ENCODE assay signal across 29 cellular contexts in the genomic region with DNA sequence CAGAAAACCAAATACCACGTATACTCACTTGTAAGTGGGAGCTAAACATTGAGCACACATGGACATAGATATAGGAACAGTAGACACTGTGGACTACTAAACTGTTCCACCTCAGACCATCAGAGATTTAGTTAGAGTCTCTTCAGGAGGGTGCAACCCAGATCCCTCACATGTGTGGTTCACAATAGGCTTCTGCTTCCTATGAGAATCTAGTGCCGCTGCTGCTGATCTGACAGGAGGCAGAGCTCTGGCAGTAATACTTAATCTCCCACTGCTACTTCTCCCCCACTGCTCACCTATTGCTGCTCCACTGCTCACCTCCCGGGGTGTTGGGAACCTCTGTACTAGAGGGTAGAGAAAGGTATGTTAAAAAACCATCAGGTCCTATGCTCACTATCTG.
"Had no signal": no experiment of that assay in that cellular context is flagged by ENCODE, and none has a peak within 500 bp of the region (broad histone marks: within the 10 kb centered on the region; RNA-seq: fewer than 3 reads in every experiment).

No MANE protein-coding gene starts in this region.

- H3K27me3 ChIP-seq: ascending aorta, breast epithelium, cardiac muscle cell had no signal

- DNase-seq: activated CD4-positive, alpha-beta memory T cell treated with anti-CD3 and anti-CD28 coated beads, Interleukin-2, amount 10 ng/mL, durations not matched to agents 7 days and 5 days; activated CD4-positive, alpha-beta T cell treated with anti-CD3 and anti-CD28 coated beads for 1 hour; activated CD4-positive, alpha-beta T cell treated with anti-CD3 and anti-CD28 coated beads for 4 hours; activated CD4-positive, alpha-beta T cell treated with anti-CD3 and anti-CD28 coated beads, Interleukin-2, amount 10 ng/mL, durations not matched to agents 7 days and 5 days; activated CD4-positive, alpha-beta T cell treated with anti-CD3 and anti-CD28 coated beads, Interleukin-2, amount 50 U/mL, for 4 hours; activated CD8-positive, alpha-beta memory T cell treated with anti-CD3 and anti-CD28 coated beads, Interleukin-2, amount 50 U/mL, for 48 hours; activated gamma-delta T cell; activated naive CD4-positive, alpha-beta T cell; activated naive CD4-positive, alpha-beta T cell treated with anti-CD3 and anti-CD28 coated beads, Interleukin-2, amount 10 ng/mL, durations not matched to agents 7 days and 5 days; activated naive CD8-positive, alpha-beta T cell treated with anti-CD3 and anti-CD28 coated beads, Interleukin-2, amount 10 ng/mL, durations not matched to agents 7 days and 5 days; activated T-cell treated with anti-CD3 and anti-CD28 coated beads for 4 hours; activated T-cell treated with anti-CD3 and anti-CD28 coated beads, Interleukin-2, amount 50 U/mL, for 24 hours; activated T-cell treated with anti-CD3 and anti-CD28 coated beads, Interleukin-2, amount 50 U/mL, for 72 hours; central memory CD4-positive, alpha-beta T cell; effector memory CD4-positive, alpha-beta T cell; endodermal cell; foreskin fibroblast; head of caudate nucleus; T-helper 2 cell had no signal

- H3K9me3 Mint-ChIP-seq: activated CD4-positive, alpha-beta T cell treated with anti-CD3 and anti-CD28 coated beads, Interleukin-2, amount 10 ng/mL, durations not matched to agents 7 days and 5 days; activated naive CD4-positive, alpha-beta T cell treated with anti-CD3 and anti-CD28 coated beads, Interleukin-2, amount 10 ng/mL, durations not matched to agents 7 days and 5 days; brain had no signal

- H3K4me1 Mint-ChIP-seq: activated CD4-positive, alpha-beta memory T cell treated with anti-CD3 and anti-CD28 coated beads, Interleukin-2, amount 10 ng/mL, durations not matched to agents 7 days and 5 days; activated CD4-positive, alpha-beta T cell treated with anti-CD3 and anti-CD28 coated beads, Interleukin-2, amount 10 ng/mL, durations not matched to agents 7 days and 5 days; activated naive CD4-positive, alpha-beta T cell treated with anti-CD3 and anti-CD28 coated beads, Interleukin-2, amount 10 ng/mL, durations not matched to agents 7 days and 5 days; activated naive CD8-positive, alpha-beta T cell treated with anti-CD3 and anti-CD28 coated beads, Interleukin-2, amount 10 ng/mL, durations not matched to agents 7 days and 5 days; brain had no signal

- H3K4me1 ChIP-seq: ascending aorta, breast epithelium had no signal

- H3K27me3 Mint-ChIP-seq: activated CD4-positive, alpha-beta memory T cell treated with anti-CD3 and anti-CD28 coated beads, Interleukin-2, amount 10 ng/mL, durations not matched to agents 7 days and 5 days; activated CD4-positive, alpha-beta T cell treated with anti-CD3 and anti-CD28 coated beads, Interleukin-2, amount 10 ng/mL, durations not matched to agents 7 days and 5 days; activated naive CD4-positive, alpha-beta T cell treated with anti-CD3 and anti-CD28 coated beads, Interleukin-2, amount 10 ng/mL, durations not matched to agents 7 days and 5 days; activated naive CD8-positive, alpha-beta T cell treated with anti-CD3 and anti-CD28 coated beads, Interleukin-2, amount 10 ng/mL, durations not matched to agents 7 days and 5 days; activated T-cell treated with anti-CD3 and anti-CD28 coated beads, Interleukin-2, amount 50 U/mL, for 24 hours; brain; dendritic cell treated with granulocyte-macrophage colony-stimulating factor and Interleukin-4, amounts not matched to agents 40 ng/mL and 50 ng/mL, for 4 days had no signal

- H3K36me3 Mint-ChIP-seq: activated naive CD4-positive, alpha-beta T cell treated with anti-CD3 and anti-CD28 coated beads, Interleukin-2, amount 10 ng/mL, durations not matched to agents 7 days and 5 days; activated naive CD4-positive, alpha-beta T cell treated with anti-CD3 and anti-CD28 coated beads, Interleukin-2, amount 50 U/mL, for 72 hours; activated naive CD8-positive, alpha-beta T cell treated with anti-CD3 and anti-CD28 coated beads, Interleukin-2, amount 10 ng/mL, durations not matched to agents 7 days and 5 days; brain; WTC11 had no signal

- H3K36me3 ChIP-seq: ascending aorta, breast epithelium, cardiac muscle cell had no signal

- H3K4me3 ChIP-seq: ascending aorta, breast epithelium, cardiac muscle cell, coronary artery, dorsolateral prefrontal cortex had no signal

- H3K9me3 ChIP-seq: ascending aorta, breast epithelium had no signal

- ATAC-seq: activated naive CD4-positive, alpha-beta T cell treated with anti-CD3 and anti-CD28 coated beads, Interleukin-2, amount 50 U/mL, for 72 hours; activated T-cell treated with anti-CD3 and anti-CD28 coated beads, Interleukin-2, amount 50 U/mL, for 72 hours; esophagus mucosa; WTC11 had no signal

- H3K4me3 Mint-ChIP-seq: activated CD4-positive, alpha-beta memory T cell treated with anti-CD3 and anti-CD28 coated beads, Interleukin-2, amount 10 ng/mL, durations not matched to agents 7 days and 5 days; activated CD4-positive, alpha-beta T cell treated with anti-CD3 and anti-CD28 coated beads, Interleukin-2, amount 10 ng/mL, durations not matched to agents 7 days and 5 days; activated naive CD4-positive, alpha-beta T cell treated with anti-CD3 and anti-CD28 coated beads, Interleukin-2, amount 10 ng/mL, durations not matched to agents 7 days and 5 days; activated naive CD8-positive, alpha-beta T cell treated with anti-CD3 and anti-CD28 coated beads, Interleukin-2, amount 10 ng/mL, durations not matched to agents 7 days and 5 days; activated T-cell treated with anti-CD3 and anti-CD28 coated beads, Interleukin-2, amount 50 U/mL, for 24 hours; activated T-cell treated with anti-CD3 and anti-CD28 coated beads, Interleukin-2, amount 50 U/mL, for 72 hours; brain; dendritic cell treated with granulocyte-macrophage colony-stimulating factor and Interleukin-4, amounts not matched to agents 40 ng/mL and 50 ng/mL, for 4 days; endodermal cell; WTC11 had no signal

- H3K27ac ChIP-seq: ascending aorta, breast epithelium, cardiac muscle cell, coronary artery, dorsolateral prefrontal cortex had no signal

- H3K27ac Mint-ChIP-seq: activated CD4-positive, alpha-beta memory T cell treated with anti-CD3 and anti-CD28 coated beads, Interleukin-2, amount 10 ng/mL, durations not matched to agents 7 days and 5 days; activated CD4-positive, alpha-beta T cell treated with anti-CD3 and anti-CD28 coated beads, Interleukin-2, amount 10 ng/mL, durations not matched to agents 7 days and 5 days; activated naive CD4-positive, alpha-beta T cell treated with anti-CD3 and anti-CD28 coated beads, Interleukin-2, amount 10 ng/mL, durations not matched to agents 7 days and 5 days; activated naive CD4-positive, alpha-beta T cell treated with anti-CD3 and anti-CD28 coated beads, Interleukin-2, amount 50 U/mL, for 72 hours; activated naive CD8-positive, alpha-beta T cell treated with anti-CD3 and anti-CD28 coated beads, Interleukin-2, amount 10 ng/mL, durations not matched to agents 7 days and 5 days; activated T-cell treated with anti-CD3 and anti-CD28 coated beads, Interleukin-2, amount 50 U/mL, for 24 hours; activated T-cell treated with anti-CD3 and anti-CD28 coated beads, Interleukin-2, amount 50 U/mL, for 72 hours; dendritic cell treated with granulocyte-macrophage colony-stimulating factor and Interleukin-4, amounts not matched to agents 40 ng/mL and 50 ng/mL, for 4 days; endodermal cell; WTC11 had no signal
